In genomic region chr11:35017528-35018342, GRCh38 we compare ENCODE assay signal across 16 cellular contexts.
DNase-seq lines count a peak whose midpoint lies in the region; ATAC-seq, FAIRE-seq and TF ChIP-seq lines count a peak whose summit lies in the region.
"Had no signal": no experiment of that assay in that cellular context is flagged by ENCODE, and none has a peak within 500 bp of the region (broad histone marks: within the 10 kb centered on the region; RNA-seq: fewer than 3 reads in every experiment).

No MANE protein-coding gene starts in this region.

- intact Hi-C loops in kidney (cut with DNase I) = no loop called here

- H3K36me3 ChIP-seq in kidney (ENCODE audit: control insufficient read depth in 1 of 2, insufficient read depth in 2 of 2, low read length in 2 of 2) = no peaks in the 10 kb centered on the region
- H3K36me3 ChIP-seq: HAP-1 had no signal

- H3K27ac ChIP-seq in kidney (ENCODE audit: low read depth in 2 of 2, low read length in 2 of 2) = no peak overlapping the region
- H3K27ac ChIP-seq: BLaER1 had no signal

- TF ChIP-seq CTCF in astrocyte of the spinal cord (IDR thresholded peaks at IDR 0.05; ENCODE audit: low read depth, low read length) = no peak
- no peak for TF ChIP-seq CTCF in kidney (IDR thresholded peaks at IDR 0.05; ENCODE audit: borderline replicate concordance, extremely low read depth, insufficient read depth)

- H3K9me3 ChIP-seq in kidney (ENCODE audit: control insufficient read depth in 1 of 2, low read length in 2 of 2) = no peaks in the 10 kb centered on the region
- H3K9me3 ChIP-seq: HAP-1 had no signal

- no peak overlapping the region for H3K9ac ChIP-seq in kidney (ENCODE audit: low read length in 2 of 2)
- H3K9ac ChIP-seq: BLaER1 had no signal

- DNase-seq in GM03348 (ENCODE audit: low spot score) (peak; percentile 18), M059J (ENCODE audit: low read depth) (peak; percentile 64), astrocyte of the spinal cord (ENCODE audit: low read depth, low spot score) (peak; percentile 64), iPS-NIHi7 (ENCODE audit: extremely low spot score) (peak; percentile 37), kidney (no peak), pons (ENCODE audit: low spot score) (no peak)
- DNase-seq: CD8-positive, alpha-beta memory T cell; DND-41; KBM-7; NCI-H1092; NCI-H1694 treated with DMSO at 0.1 percent for 48 hours; SHP77 had no signal

- FAIRE-seq in kidney (lab: Jason Lieb, UNC) = no peak

- H3K4me3 ChIP-seq in astrocyte of the spinal cord (ENCODE audit: low read depth, low read length) (no peak overlapping the region), kidney (ENCODE audit: low read length in 2 of 2) (no peak overlapping the region)
- H3K4me3 ChIP-seq: BLaER1, HAP-1 had no signal

- in situ Hi-C loops in astrocyte of the spinal cord (cut with HindIII; ENCODE audit: low sequenced_read_pairs) = no loop called here

- no peak for ATAC-seq in activated CD4-positive, CD25-positive, alpha-beta regulatory T cell treated with anti-CD3 and anti-CD28 coated beads, Interleukin-2, amount 50 U/mL, for 24 hours
- ATAC-seq in HG03139 (IDR thresholded peaks at IDR 0.05; ENCODE audit: unreplicated experiment) = no peak

- peaks cover 0 to 3% of the 10 kb centered on the region in 2 donors for H3K4me1 ChIP-seq in kidney (ENCODE audit: control insufficient read depth in 1 of 2, insufficient read depth in 1 of 2, low read depth in 1 of 2, low read length in 2 of 2)
- H3K4me1 ChIP-seq: BLaER1, HAP-1 had no signal

Comparison
In these comparisons a context has a peak if more than half of its experiments do, and no peak if none do; other contexts are left out.
1. DNase-seq: peak in GM03348 (single experiment), M059J (single experiment), astrocyte of the spinal cord (single experiment) and iPS-NIHi7 (single experiment); none in kidney (single experiment) and pons (single experiment).